ENCODE assay signal across 8 cellular contexts in genomic region chr11:2988361-2988762, GRCh38. TPM values are rescaled to one million over a fixed set of nuclear protein-coding genes. Genes with fewer than 3 reads are reported as not detected.
DNase-seq lines count a peak whose midpoint lies in the region; ATAC-seq and TF ChIP-seq lines count a peak whose summit lies in the region.

No MANE protein-coding gene starts in this region.

- no TSS peak for BruUV-seq in A673 (replicated peaks; lab: Mats Ljungman, UMichigan)

- H3K4me3 ChIP-seq in A673 (ENCODE audit: low read depth, low read length, poor library complexity, severe bottlenecking) (peak overlapping the region; percentile 96), astrocyte of the cerebellum (ENCODE audit: low read depth, low read length) (peak overlapping the region; percentile 92)
- peak overlapping the region; percentile 96 for H3K4me3 ChIP-seq in Jurkat, Clone E6-1 (ENCODE audit: low read length)

- DNase-seq in A673 (ENCODE audit: low spot score) (no peak), astrocyte of the cerebellum (ENCODE audit: low read depth) (no peak), medulla oblongata (ENCODE audit: extremely low spot score) (peak; percentile 38), SKM-1 treated with dmso at 0.1 percent for 144 hours (lab: John Stamatoyannopoulos, UW; ENCODE audit: unreplicated experiment) (no peak), NCI-H2029 treated with DMSO at 0.1 percent for 48 hours (lab: John Stamatoyannopoulos, UW) (no peak), NCI-H1092 (lab: John Stamatoyannopoulos, UW) (no peak)
- DNase-seq in Jurkat, Clone E6-1 (ENCODE audit: low read depth, low spot score): peak; percentile 26

- peaks cover 4% of the 10 kb centered on the region for H3K36me3 ChIP-seq in A673 (ENCODE audit: insufficient read depth, low read length, poor library complexity, severe bottlenecking)

- POLR2A ChIA-PET in A673 (lab: Charles Lee; ENCODE audit: low non-redundant PET): no interaction called here

- CTCF ChIA-PET in A673 (lab: Charles Lee): no interaction called here

- no peak for ATAC-seq in HG02798 (IDR thresholded peaks at IDR 0.05; ENCODE audit: poor library complexity, unreplicated experiment)

- peak overlapping the region; percentile 87 for H3K27ac ChIP-seq in A673 (ENCODE audit: low read depth, low read length, poor library complexity, severe bottlenecking)

- H3K9me3 ChIP-seq in A673 (ENCODE audit: low read depth, low read length, poor library complexity, severe bottlenecking): no peaks in the 10 kb centered on the region

- in situ Hi-C loops in astrocyte of the cerebellum (cut with HindIII; ENCODE audit: low sequenced_read_pairs): no loop called here

- peaks cover 24% of the 10 kb centered on the region for H3K4me1 ChIP-seq in A673 (ENCODE audit: insufficient read depth, low read length, poor library complexity, severe bottlenecking)

- TF ChIP-seq CTCF in A673 (conservative IDR thresholded peaks at IDR 0.05; ENCODE audit: low read depth, low read length): no peak
- no peak for TF ChIP-seq CTCF in astrocyte of the cerebellum (IDR thresholded peaks at IDR 0.05; ENCODE audit: low read depth, low read length, missing control alignments)

- intact Hi-C loops in A673 (cut with micrococcal nuclease; ENCODE audit: unreplicated experiment): no loop called here

- no peaks in the 10 kb centered on the region for H3K27me3 ChIP-seq in A673 (replicated peaks; ENCODE audit: insufficient read depth, low read depth, low read length, poor library complexity)

RNA-seq across cellular contexts. Expression of gene NAP1L4, which starts 3.8 kb away (rescaled TPM):
- total RNA-seq in A673 (2021): 169 and 184 TPM in 2 replicates
- polyA plus RNA-seq in Jurkat, Clone E6-1 (2012; ENCODE audit: insufficient read depth, insufficient read length): 185 TPM

RNA-seq across cellular contexts. Expression of gene PHLDA2, which starts 59.1 kb away (rescaled TPM):
- 25.0 and 33.7 TPM in 2 replicates for total RNA-seq in A673 (2021)
- polyA plus RNA-seq in Jurkat, Clone E6-1 (2012; ENCODE audit: insufficient read depth, insufficient read length): not detected

Comparison
In these comparisons a context has a peak if more than half of its experiments do, and no peak if none do; other contexts are left out.
1. DNase-seq: peak in Jurkat, Clone E6-1 (single experiment) and medulla oblongata (single experiment); none in A673 (single experiment), astrocyte of the cerebellum (single experiment), SKM-1 treated with dmso at 0.1 percent for 144 hours (single experiment), NCI-H2029 treated with DMSO at 0.1 percent for 48 hours (single experiment) and NCI-H1092 (single experiment).
2. Peak in every context shown above with its lines, with median percentiles within 50 percentile points of each other: H3K4me3 ChIP-seq.